9 cellular contexts compared by ENCODE assay signal in the genomic region with DNA sequence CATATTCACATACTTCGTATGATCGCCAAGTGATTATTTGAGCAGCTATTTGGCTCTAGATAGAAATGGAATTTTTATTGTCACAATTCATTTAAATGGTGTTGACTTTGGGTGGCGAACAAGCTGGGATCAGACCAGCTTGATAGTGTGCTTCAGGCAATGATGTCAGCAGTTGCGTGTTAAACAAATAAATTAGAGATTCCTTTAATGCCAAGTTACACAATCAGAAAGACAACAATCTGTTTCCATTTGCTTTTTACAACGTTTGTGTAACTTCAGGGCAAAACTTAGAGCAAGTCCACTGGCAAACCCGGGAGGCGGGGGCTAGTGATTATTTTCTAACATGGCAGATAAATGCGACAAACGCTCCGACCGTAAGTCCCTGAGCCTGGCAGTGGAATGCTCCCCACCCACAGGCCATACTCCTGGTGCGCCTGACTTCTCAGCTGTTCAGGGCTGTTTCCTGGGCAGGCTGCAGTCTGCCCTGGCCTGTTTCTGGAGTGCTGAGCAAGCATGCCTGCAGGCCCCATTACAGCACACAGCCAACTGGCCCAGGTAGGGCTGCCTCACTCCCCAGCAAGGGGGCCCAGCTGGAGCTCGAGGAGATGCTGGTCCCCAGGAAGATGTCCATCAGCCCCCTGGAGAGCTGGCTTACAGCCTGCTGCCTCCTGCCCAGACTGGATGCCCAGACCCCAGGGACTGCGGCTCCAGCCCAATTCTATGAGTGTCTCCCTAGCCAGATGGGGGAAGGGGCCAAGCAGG.
DNase-seq lines count a peak whose midpoint lies in the region; ATAC-seq and TF ChIP-seq lines count a peak whose summit lies in the region.
"Had no signal": no experiment of that assay in that cellular context is flagged by ENCODE, and none has a peak within 500 bp of the region (broad histone marks: within the 10 kb centered on the region; RNA-seq: fewer than 3 reads in every experiment).

No MANE protein-coding gene starts in this region.

- H3K36me3 ChIP-seq in mesodermal cell (ENCODE audit: control insufficient read depth, insufficient read depth, low read length) (no peaks in the 10 kb centered on the region), psoas muscle (ENCODE audit: insufficient read depth in 1 of 2, low read depth in 1 of 2) (no peaks in the 10 kb centered on the region)

- H3K4me1 ChIP-seq in mesodermal cell (ENCODE audit: control insufficient read depth, insufficient read depth, low read length, poor library complexity, severe bottlenecking) (peaks cover 27% of the 10 kb centered on the region), psoas muscle (no peaks in the 10 kb centered on the region)

- no peak for TF ChIP-seq CTCF in psoas muscle (IDR thresholded peaks at IDR 0.05)

- 84 to 90% methylated on average over 9 to 11 of the region's 14 CpGs for WGBS in mesodermal cell (ENCODE audit: insufficient coverage in 2 of 2), 2 experiments
- WGBS in psoas muscle, 3 donors, result 76 to 78% (median 77%) methylated on average over 14 of the region's 14 CpGs

- H3K27ac ChIP-seq in mesodermal cell (ENCODE audit: low read depth, low read length, severe bottlenecking), result peak overlapping the region; percentile 32
- no peak overlapping the region for H3K27ac ChIP-seq in psoas muscle

- intact Hi-C loops in psoas muscle (cut with DNase I), result no loop called here

- H3K4me3 ChIP-seq in mesodermal cell (ENCODE audit: extremely low read depth, insufficient read depth, low read length, poor library complexity, severe bottlenecking), result no peak overlapping the region
- H3K4me3 ChIP-seq in psoas muscle, result no peak overlapping the region

- DNase-seq in AG20443 (ENCODE audit: low spot score) (peak; percentile 31), NCI-H446 (lab: John Stamatoyannopoulos, UW) (peak; percentile 58 to 81), ecto neural progenitor cell (ENCODE audit: low spot score) (peak; percentile 49), NCI-H1930 (lab: John Stamatoyannopoulos, UW) (no peak), psoas muscle (no peak), NAMALWA (ENCODE audit: low spot score) (no peak)
- DNase-seq: stimulated activated naive CD8-positive, alpha-beta T cell treated with anti-CD3 and anti-CD28 coated beads, Interleukin-15, amount 100 ng/mL, for 72 hours had no signal

- ATAC-seq in GM18870 (IDR thresholded peaks at IDR 0.05; ENCODE audit: unreplicated experiment), result no peak
- no peak for ATAC-seq in psoas muscle
- ATAC-seq: stimulated activated naive CD8-positive, alpha-beta T cell treated with anti-CD3 and anti-CD28 coated beads, Interleukin-15, amount 100 ng/mL, for 72 hours had no signal

- no peaks in the 10 kb centered on the region for H3K9me3 ChIP-seq in mesodermal cell (ENCODE audit: control insufficient read depth, low read length)
- H3K9me3 ChIP-seq in psoas muscle, result no peaks in the 10 kb centered on the region

- H3K27me3 ChIP-seq in psoas muscle (ENCODE audit: insufficient read depth in 3 of 3, low read length in 2 of 3), result no peaks in the 10 kb centered on the region

Comparison
In these comparisons a context has a peak if more than half of its experiments do, and no peak if none do; other contexts are left out.
1. DNase-seq: peak in AG20443 (single experiment), NCI-H446 (2 of 2) and ecto neural progenitor cell (single experiment); none in NCI-H1930 (0 of 2), psoas muscle (0 of 2) and NAMALWA (single experiment).